8 cellular contexts compared by ENCODE assay signal in genomic region chr2:30072250-30072842, GRCh38.
DNase-seq lines count a peak whose midpoint lies in the region; ATAC-seq and TF ChIP-seq lines count a peak whose summit lies in the region.

No MANE protein-coding gene starts in this region.

- H3K36me3 ChIP-seq in Panc1 (ENCODE audit: control insufficient read depth, insufficient read depth, low read length) (no peaks in the 10 kb centered on the region), tibial artery (no peaks in the 10 kb centered on the region)

- peaks cover 19% of the 10 kb centered on the region for H3K27me3 Mint-ChIP-seq in activated T-cell treated with anti-CD3 and anti-CD28 coated beads, Interleukin-2, amount 50 U/mL, for 4 hours (ENCODE audit: low read depth)

- BruUV-seq in Panc1 (replicated peaks; lab: Mats Ljungman, UMichigan), result no TSS peak

- in situ Hi-C loops in Panc1 (cut with HindIII; ENCODE audit: low pct_unique_long_range_greater_than_20kb, low sequenced_read_pairs), result no loop called here

- intact Hi-C loops in Panc1 (cut with micrococcal nuclease; ENCODE audit: unreplicated experiment) (loop anchor here (1.0 to 5.0 kb wide), 2 partner anchors 149 to 1115 kb away; no protein-coding TSS in a partner anchor), tibial artery (cut with DNase I; ENCODE audit: low total_unique reads) (no loop called here)

- H3K36me3 Mint-ChIP-seq in activated T-cell treated with anti-CD3 and anti-CD28 coated beads, Interleukin-2, amount 50 U/mL, for 4 hours (ENCODE audit: insufficient read depth), result no peaks in the 10 kb centered on the region

- H3K4me3 ChIP-seq in Panc1 (ENCODE audit: low read depth in 2 of 2, low read length in 2 of 2) (no peak overlapping the region), fibroblast of pulmonary artery (replicated peaks; ENCODE audit: low read depth, low read length) (no peak overlapping the region), tibial artery (no peak overlapping the region)

- H3K9me3 ChIP-seq in Panc1 (ENCODE audit: control insufficient read depth, insufficient read depth, low read depth, low read length) (no peaks in the 10 kb centered on the region), tibial artery (no peaks in the 10 kb centered on the region)

- no peaks in the 10 kb centered on the region for H3K4me1 ChIP-seq in Panc1 (ENCODE audit: control insufficient read depth, insufficient read depth, low read length)
- H3K4me1 ChIP-seq in tibial artery, result no peaks in the 10 kb centered on the region

- peak; percentile 85 for TF ChIP-seq CTCF in AG09319 (IDR thresholded peaks at IDR 0.05; ENCODE audit: low read depth, low read length)
- TF ChIP-seq CTCF in Panc1 (IDR thresholded peaks at IDR 0.05), result peak; percentile 80
- TF ChIP-seq CTCF in fibroblast of pulmonary artery (IDR thresholded peaks at IDR 0.05; ENCODE audit: low read length, missing control alignments), result peak; percentile 81
- TF ChIP-seq CTCF in tibial artery (IDR thresholded peaks at IDR 0.05), result peak; percentile 38 to 42

- H3K4me3 Mint-ChIP-seq in activated T-cell treated with anti-CD3 and anti-CD28 coated beads, Interleukin-2, amount 50 U/mL, for 4 hours, result no peak overlapping the region

- CTCF ChIA-PET in Panc1 (lab: Charles Lee), result no interaction called here

- H3K27me3 ChIP-seq in Panc1 (ENCODE audit: control insufficient read depth, insufficient read depth, low read length) (peaks cover 5% of the 10 kb centered on the region), tibial artery (peaks cover 0 to 32% of the 10 kb centered on the region in 2 donors)

- ATAC-seq in GM19328 (IDR thresholded peaks at IDR 0.05; ENCODE audit: unreplicated experiment) (peak; percentile 53), Panc1 (peak; percentile 99)
- ATAC-seq in activated T-cell treated with anti-CD3 and anti-CD28 coated beads, Interleukin-2, amount 50 U/mL, for 4 hours, result peak; percentile 73 to 80

- H3K9me3 Mint-ChIP-seq in activated T-cell treated with anti-CD3 and anti-CD28 coated beads, Interleukin-2, amount 50 U/mL, for 4 hours, result no peaks in the 10 kb centered on the region

- H3K27ac ChIP-seq in Panc1 (ENCODE audit: low read length) (no peak overlapping the region), tibial artery (no peak overlapping the region)

- H3K4me1 Mint-ChIP-seq in activated T-cell treated with anti-CD3 and anti-CD28 coated beads, Interleukin-2, amount 50 U/mL, for 4 hours (ENCODE audit: low read depth), result no peaks in the 10 kb centered on the region

- POLR2A ChIA-PET in Panc1 (lab: Charles Lee), result no interaction called here

- DNase-seq in AG09319 (ENCODE audit: extremely low read depth, low read depth) (peak; percentile 40), M059J (ENCODE audit: low read depth) (peak; percentile 76), Panc1 (ENCODE audit: low read depth, low spot score) (peak; percentile 69), fibroblast of pulmonary artery (ENCODE audit: low read depth) (peak; percentile 82), non-pigmented ciliary epithelial cell (ENCODE audit: low read depth) (peak; percentile 32), tibial artery (peak; percentile 53 to 68)
- peak; percentile 30 for DNase-seq in activated T-cell treated with anti-CD3 and anti-CD28 coated beads, Interleukin-2, amount 50 U/mL, for 4 hours

Comparison
In these comparisons a context has a peak if more than half of its experiments do, and no peak if none do; other contexts are left out.
1. DNase-seq: peak in every context shown above with its lines; median percentile 82 in fibroblast of pulmonary artery; 76 in M059J; 69 in Panc1; 60 in tibial artery; 40 in AG09319; 32 in non-pigmented ciliary epithelial cell; 30 in activated T-cell treated with anti-CD3 and anti-CD28 coated beads, Interleukin-2, amount 50 U/mL, for 4 hours.